In genomic region chr2:204325468-204325867, GRCh38 we compare ENCODE assay signal across 8 cellular contexts.
DNase-seq lines count a peak whose midpoint lies in the region; ATAC-seq lines count a peak whose summit lies in the region.

No MANE protein-coding gene starts in this region.

- H3K27ac Mint-ChIP-seq in effector memory CD8-positive, alpha-beta T cell: no peak overlapping the region
- H3K27ac Mint-ChIP-seq in stimulated activated effector memory CD8-positive, alpha-beta T cell treated with anti-CD3 and anti-CD28 coated beads, Interleukin-12 subunit alpha, Interleukin-12 subunit beta, amount 100 ng/mL, for 72 hours: no peak overlapping the region

- no peak overlapping the region for H2AK5ac ChIP-seq in mesendoderm (ENCODE audit: low read length)

- no peaks in the 10 kb centered on the region for H3K79me1 ChIP-seq in mesendoderm (ENCODE audit: low read length)

- H3K4me3 ChIP-seq in mesendoderm (ENCODE audit: low read length): no peak overlapping the region

- H3K4me2 ChIP-seq in mesendoderm (ENCODE audit: low read length): no peak overlapping the region

- H2BK15ac ChIP-seq in mesendoderm (replicated peaks; ENCODE audit: low read depth): no peak overlapping the region

- peak; percentile 75 for ATAC-seq in GM19438 (IDR thresholded peaks at IDR 0.05; ENCODE audit: low read depth, unreplicated experiment)
- ATAC-seq in HG03565 (IDR thresholded peaks at IDR 0.05; ENCODE audit: unreplicated experiment): peak; percentile 91
- peak; percentile 49 for ATAC-seq in effector memory CD8-positive, alpha-beta T cell (replicated peaks)
- peak; percentile 57 for ATAC-seq in stimulated activated effector memory CD8-positive, alpha-beta T cell treated with anti-CD3 and anti-CD28 coated beads, Interleukin-12 subunit alpha, Interleukin-12 subunit beta, amount 100 ng/mL, for 72 hours

- no peak overlapping the region for H3K4me3 Mint-ChIP-seq in effector memory CD8-positive, alpha-beta T cell
- no peak overlapping the region for H3K4me3 Mint-ChIP-seq in stimulated activated effector memory CD8-positive, alpha-beta T cell treated with anti-CD3 and anti-CD28 coated beads, Interleukin-12 subunit alpha, Interleukin-12 subunit beta, amount 100 ng/mL, for 72 hours

- no peak overlapping the region for H3K18ac ChIP-seq in mesendoderm (ENCODE audit: low read length)

- no peak overlapping the region for H4K5ac ChIP-seq in mesendoderm (ENCODE audit: low read length)

- peaks cover 6% of the 10 kb centered on the region for H3K4me1 ChIP-seq in mesendoderm (ENCODE audit: control insufficient read depth, low read depth, low read length)

- H3K9me3 Mint-ChIP-seq in effector memory CD8-positive, alpha-beta T cell: no peaks in the 10 kb centered on the region
- no peaks in the 10 kb centered on the region for H3K9me3 Mint-ChIP-seq in stimulated activated effector memory CD8-positive, alpha-beta T cell treated with anti-CD3 and anti-CD28 coated beads, Interleukin-12 subunit alpha, Interleukin-12 subunit beta, amount 100 ng/mL, for 72 hours

- no peak overlapping the region for H3K9ac ChIP-seq in mesendoderm (ENCODE audit: low read length)

- no CpG with 5 or more reads among the region's 7 CpGs for WGBS in mesendoderm (ENCODE audit: extremely low coverage, insufficient coverage, low lambda C conversion rate)

- H3K36me3 ChIP-seq in mesendoderm (ENCODE audit: control insufficient read depth, insufficient read depth, low read length): no peaks in the 10 kb centered on the region

- no peak overlapping the region for H3K56ac ChIP-seq in mesendoderm (ENCODE audit: low read length)

- no peak overlapping the region for H4K8ac ChIP-seq in mesendoderm (ENCODE audit: low read depth, low read length)

- H3K4ac ChIP-seq in mesendoderm (ENCODE audit: low read depth, low read length): no peak overlapping the region

- peak; percentile 54 for DNase-seq in COLO829 (ENCODE audit: low spot score)
- peak; percentile 68 to 85 for DNase-seq in NCI-H526 (lab: John Stamatoyannopoulos, UW)
- DNase-seq in activated CD4-positive, alpha-beta T cell treated with anti-CD3 and anti-CD28 coated beads, Interleukin-2, amount 50 U/mL, for 24 hours (ENCODE audit: low read depth in 1 of 2, low spot score in 1 of 2): peak; percentile 9 to 63
- DNase-seq in effector memory CD8-positive, alpha-beta T cell: peak; percentile 23 to 26 (median 25)
- DNase-seq in mesendoderm: peak; percentile 88
- peak; percentile 39 to 67 for DNase-seq in stimulated activated effector memory CD8-positive, alpha-beta T cell treated with anti-CD3 and anti-CD28 coated beads, Interleukin-12 subunit alpha, Interleukin-12 subunit beta, amount 100 ng/mL, for 72 hours (ENCODE audit: low spot score in 2 of 2)

- H3K27me3 ChIP-seq in mesendoderm (ENCODE audit: insufficient read depth, low read length, poor library complexity): no peaks in the 10 kb centered on the region

- H3K79me2 ChIP-seq in mesendoderm (ENCODE audit: control insufficient read depth, insufficient read depth, low read length): no peaks in the 10 kb centered on the region

- H3K27me3 Mint-ChIP-seq in effector memory CD8-positive, alpha-beta T cell: peaks cover 20 to 37% of the 10 kb centered on the region in 2 donors

- no peak overlapping the region for H2BK120ac ChIP-seq in mesendoderm (ENCODE audit: low read depth, low read length)

- H3K27ac ChIP-seq in mesendoderm (ENCODE audit: low read depth, low read length): no peak overlapping the region

- H3K4me1 Mint-ChIP-seq in effector memory CD8-positive, alpha-beta T cell (ENCODE audit: low read depth in 2 of 2): peaks cover 0 to 1% of the 10 kb centered on the region in 2 donors
- no peaks in the 10 kb centered on the region for H3K4me1 Mint-ChIP-seq in stimulated activated effector memory CD8-positive, alpha-beta T cell treated with anti-CD3 and anti-CD28 coated beads, Interleukin-12 subunit alpha, Interleukin-12 subunit beta, amount 100 ng/mL, for 72 hours

- H3K23ac ChIP-seq in mesendoderm (ENCODE audit: low read length): no peak overlapping the region

- H3K36me3 Mint-ChIP-seq in effector memory CD8-positive, alpha-beta T cell (ENCODE audit: insufficient read depth): no peaks in the 10 kb centered on the region
- H3K36me3 Mint-ChIP-seq in stimulated activated effector memory CD8-positive, alpha-beta T cell treated with anti-CD3 and anti-CD28 coated beads, Interleukin-12 subunit alpha, Interleukin-12 subunit beta, amount 100 ng/mL, for 72 hours: no peaks in the 10 kb centered on the region

- H2BK5ac ChIP-seq in mesendoderm (ENCODE audit: low read length): no peak overlapping the region

Comparison
In these comparisons a context has a peak if more than half of its experiments do, and no peak if none do; other contexts are left out.
1. DNase-seq: peak in every context shown above with its lines; median percentile 88 in mesendoderm; 76 in NCI-H526; 54 in COLO829; 53 in stimulated activated effector memory CD8-positive, alpha-beta T cell treated with anti-CD3 and anti-CD28 coated beads, Interleukin-12 subunit alpha, Interleukin-12 subunit beta, amount 100 ng/mL, for 72 hours; 36 in activated CD4-positive, alpha-beta T cell treated with anti-CD3 and anti-CD28 coated beads, Interleukin-2, amount 50 U/mL, for 24 hours; 25 in effector memory CD8-positive, alpha-beta T cell.